9 cellular contexts compared by ENCODE assay signal in the genomic region with DNA sequence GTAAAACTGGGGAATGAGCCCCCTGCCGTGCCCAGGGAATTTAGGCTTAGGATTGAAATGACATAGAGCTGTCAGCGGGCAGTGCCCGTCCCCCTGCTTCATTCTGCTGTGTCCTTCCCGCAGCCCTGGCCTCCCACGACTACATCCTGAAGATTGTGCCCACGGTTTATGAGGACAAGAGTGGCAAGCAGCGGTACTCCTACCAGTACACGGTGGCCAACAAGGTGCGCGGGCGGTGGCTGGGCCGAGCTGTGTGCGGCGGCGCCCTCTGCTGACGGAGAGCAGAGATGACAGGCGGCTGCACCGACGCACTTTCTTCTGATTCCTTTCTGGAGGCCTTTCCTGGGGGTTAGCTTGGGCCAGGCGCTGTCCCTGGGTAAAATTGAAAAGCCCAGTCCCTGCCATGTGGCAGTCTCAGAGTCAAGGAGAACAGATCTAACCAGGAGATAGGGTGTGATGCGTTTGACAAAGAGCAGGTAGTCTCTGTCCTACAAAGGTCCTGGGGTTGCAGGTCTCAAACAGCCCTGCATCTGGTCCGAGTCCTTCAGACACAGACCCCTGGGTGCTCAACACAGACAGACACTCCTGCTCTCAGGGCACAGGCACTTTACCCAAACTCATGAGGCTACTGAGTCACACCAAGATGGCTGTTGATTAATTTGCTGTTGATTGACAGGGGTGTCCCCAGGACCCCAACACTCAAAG. TPM values are rescaled to one million over a fixed set of nuclear protein-coding genes. Genes with fewer than 3 reads are reported as not detected.
DNase-seq lines count a peak whose midpoint lies in the region; ATAC-seq and TF ChIP-seq lines count a peak whose summit lies in the region.
"Had no signal": no experiment of that assay in that cellular context is flagged by ENCODE, and none has a peak within 500 bp of the region (broad histone marks: within the 10 kb centered on the region; RNA-seq: fewer than 3 reads in every experiment).

No MANE protein-coding gene starts in this region.

- H3K79me2 ChIP-seq in OCI-LY3 (ENCODE audit: low read length) = no peaks in the 10 kb centered on the region

- H4K20me1 ChIP-seq in OCI-LY3 (ENCODE audit: insufficient read depth, low read length) = no peaks in the 10 kb centered on the region

- H3K4me3 ChIP-seq in OCI-LY3 (ENCODE audit: low read length) = peak overlapping the region; percentile 18; the same call in 1 of the 2 replicates
- no peak overlapping the region for H3K4me3 ChIP-seq in esophagus squamous epithelium

- H3K9me3 ChIP-seq in OCI-LY3 (ENCODE audit: insufficient read depth, low read length) (no peaks in the 10 kb centered on the region), esophagus squamous epithelium (no peaks in the 10 kb centered on the region)

- DNase-seq in NCI-H510A treated with DMSO at 0.1 percent for 48 hours (lab: John Stamatoyannopoulos, UW) = peak; percentile 13
- DNase-seq in NCI-H510A (lab: John Stamatoyannopoulos, UW) = no peak
- DNase-seq in activated T-cell treated with anti-CD3 and anti-CD28 coated beads, Interleukin-2, amount 50 U/mL, for 1 hour = peak; percentile 80
- DNase-seq in esophagus squamous epithelium (lab: John Stamatoyannopoulos, UW) = no peak
- peak; percentile 35 to 77 (median 63) for DNase-seq in stimulated activated naive CD4-positive, alpha-beta T cell (lab: John Stamatoyannopoulos, UW)

- no peaks in the 10 kb centered on the region for H3K27me3 Mint-ChIP-seq in nephron (ENCODE audit: low read depth)
- H3K27me3 Mint-ChIP-seq: stimulated activated naive CD8-positive, alpha-beta T cell treated with anti-CD3 and anti-CD28 coated beads, Interleukin-15, Interleukin-2, amounts not matched to agents 100 ng/mL and 50 ng/mL, for 24 hours had no signal

- H3K4me1 Mint-ChIP-seq in nephron = peaks cover 35% of the 10 kb centered on the region

- peak overlapping the region in 2 of 3 experiments; percentile 52 to 58 for H3K27ac Mint-ChIP-seq in nephron
- H3K27ac Mint-ChIP-seq: stimulated activated naive CD8-positive, alpha-beta T cell treated with anti-CD3 and anti-CD28 coated beads, Interleukin-15, Interleukin-2, amounts not matched to agents 100 ng/mL and 50 ng/mL, for 24 hours had no signal

- H3K27ac ChIP-seq in OCI-LY3 (ENCODE audit: low read length) = no peak overlapping the region
- H3K27ac ChIP-seq in esophagus squamous epithelium = peak overlapping the region in 3 of 4 donors; percentile 33 to 66 (median 63)

- intact Hi-C loops in esophagus squamous epithelium (cut with DNase I) = loop anchor here (5.0 kb wide), 1 partner anchor 220 kb away; no protein-coding TSS in a partner anchor

- peaks cover 8% of the 10 kb centered on the region for H3K4me1 ChIP-seq in OCI-LY3 (ENCODE audit: low read length)
- H3K4me1 ChIP-seq in esophagus squamous epithelium = peaks cover 4 to 21% (median 9%) of the 10 kb centered on the region in 3 donors

- H3K9me3 Mint-ChIP-seq in nephron = no peaks in the 10 kb centered on the region
- H3K9me3 Mint-ChIP-seq: stimulated activated naive CD8-positive, alpha-beta T cell treated with anti-CD3 and anti-CD28 coated beads, Interleukin-15, Interleukin-2, amounts not matched to agents 100 ng/mL and 50 ng/mL, for 24 hours had no signal

- H3K36me3 Mint-ChIP-seq in nephron (ENCODE audit: low read depth) = peaks cover 19% of the 10 kb centered on the region

- 10 to 30% methylated on average over 5 to 12 of the region's 22 CpGs for WGBS in esophagus squamous epithelium, 2 donors

- no peak for TF ChIP-seq POLR2A in esophagus squamous epithelium (IDR thresholded peaks at IDR 0.05)

- peak; percentile 65 for ATAC-seq in HG03108 (IDR thresholded peaks at IDR 0.05; ENCODE audit: unreplicated experiment)

- H3K27me3 ChIP-seq in OCI-LY3 (ENCODE audit: low read depth, low read length) (no peaks in the 10 kb centered on the region), esophagus squamous epithelium (no peaks in the 10 kb centered on the region)

- no peak overlapping the region for H3K9ac ChIP-seq in OCI-LY3 (ENCODE audit: low read length)

- TF ChIP-seq CTCF in OCI-LY3 (IDR thresholded peaks at IDR 0.05; ENCODE audit: low read depth, low read length) (peak; percentile 89), esophagus squamous epithelium (IDR thresholded peaks at IDR 0.05) (peak; percentile 94 to 98 (median 96)), nephron (IDR thresholded peaks at IDR 0.05; ENCODE audit: unreplicated experiment in 3 of 3) (peak; percentile 91 to 97 (median 93))

- H3K4me3 Mint-ChIP-seq in nephron = no peak overlapping the region
- H3K4me3 Mint-ChIP-seq: stimulated activated naive CD8-positive, alpha-beta T cell treated with anti-CD3 and anti-CD28 coated beads, Interleukin-15, Interleukin-2, amounts not matched to agents 100 ng/mL and 50 ng/mL, for 24 hours had no signal

- no peak overlapping the region for H2AFZ ChIP-seq in OCI-LY3 (ENCODE audit: low read depth, low read length)

- H3K4me2 ChIP-seq in OCI-LY3 (ENCODE audit: low read length) = peak overlapping the region; percentile 45

- H3K36me3 ChIP-seq in OCI-LY3 (replicated peaks; ENCODE audit: low read depth, low read length) (no peaks in the 10 kb centered on the region), esophagus squamous epithelium (peaks cover 0 to 55% (median 6%) of the 10 kb centered on the region in 3 donors)

RNA-seq across cellular contexts. Expression of gene RPL26L1, which starts 26.8 kb away (rescaled TPM):
- 10 to 100 TPM; 28.6 to 45.9 (median 34.8) TPM for total RNA-seq in esophagus squamous epithelium

RNA-seq across cellular contexts. Expression of gene ATP6V0E1, which starts 51.1 kb away (rescaled TPM):
- total RNA-seq in esophagus squamous epithelium = 100 to 1,000 TPM in 2 of 4 donors, 10 to 100 TPM in 2; 57.8 to 132 (median 97.2) TPM

Comparison
In these comparisons a context has a peak if more than half of its experiments do, and no peak if none do; other contexts are left out.
1. DNase-seq: peak in NCI-H510A treated with DMSO at 0.1 percent for 48 hours (single experiment), activated T-cell treated with anti-CD3 and anti-CD28 coated beads, Interleukin-2, amount 50 U/mL, for 1 hour (single experiment) and stimulated activated naive CD4-positive, alpha-beta T cell (6 of 6); none in NCI-H510A (single experiment) and esophagus squamous epithelium (single experiment).
2. Peak in every context shown above with its lines, with median percentiles within 50 percentile points of each other: CTCF ChIP-seq.